Comparison of ENCODE assay signal across 1 cellular context in genomic region chr12:124392991-124393790, GRCh38.
A peak's percentile ranks its signal among the peaks of the same experiment; 100 is the strongest.
TF ChIP-seq lines count a peak whose summit lies in the region.

No MANE protein-coding gene starts in this region.

TF ChIP-seq in HEK293, 187 proteins besides CTCF, POLR2A, EP300 and RAD21 (continued from another document and continues in another):
- TF ChIP-seq, protein P1, sequence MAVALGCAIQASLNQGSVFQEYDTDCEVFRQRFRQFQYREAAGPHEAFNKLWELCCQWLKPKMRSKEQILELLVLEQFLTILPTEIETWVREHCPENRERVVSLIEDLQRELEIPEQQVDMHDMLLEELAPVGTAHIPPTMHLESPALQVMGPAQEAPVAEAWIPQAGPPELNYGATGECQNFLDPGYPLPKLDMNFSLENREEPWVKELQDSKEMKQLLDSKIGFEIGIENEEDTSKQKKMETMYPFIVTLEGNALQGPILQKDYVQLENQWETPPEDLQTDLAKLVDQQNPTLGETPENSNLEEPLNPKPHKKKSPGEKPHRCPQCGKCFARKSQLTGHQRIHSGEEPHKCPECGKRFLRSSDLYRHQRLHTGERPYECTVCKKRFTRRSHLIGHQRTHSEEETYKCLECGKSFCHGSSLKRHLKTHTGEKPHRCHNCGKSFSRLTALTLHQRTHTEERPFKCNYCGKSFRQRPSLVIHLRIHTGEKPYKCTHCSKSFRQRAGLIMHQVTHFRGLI (tag by site-specific recombination; IDR thresholded peaks at IDR 0.05): no peak
- TF ChIP-seq TRIM28 (IDR thresholded peaks at IDR 0.05; ENCODE audit: borderline replicate concordance, low read length) (no peak), PRDM10 (tag by site-specific recombination; IDR thresholded peaks at IDR 0.05) (0 out of 2 replicates have a peak, but pooled peaks have one; percentile 5), ZBTB8A (tag by site-specific recombination; IDR thresholded peaks at IDR 0.05) (no peak), ZNF558 (tag by site-specific recombination; IDR thresholded peaks at IDR 0.05) (no peak), GLIS2 (tag by site-specific recombination; IDR thresholded peaks at IDR 0.05) (no peak), SCRT2 (tag by site-specific recombination; IDR thresholded peaks at IDR 0.05) (peak; percentile 63), ZNF660 (tag by site-specific recombination; IDR thresholded peaks at IDR 0.05) (no peak), SCRT1 (tag by site-specific recombination; IDR thresholded peaks at IDR 0.05; ENCODE audit: borderline replicate concordance) (peak; percentile 43; the same call in 1 of the 2 replicates), ZNF423 (tag by site-specific recombination; IDR thresholded peaks at IDR 0.05) (no peak), ZNF350 (tag by site-specific recombination; IDR thresholded peaks at IDR 0.05) (no peak), KLF8 (tag by site-specific recombination; IDR thresholded peaks at IDR 0.05) (no peak), RBAK (tag by site-specific recombination; IDR thresholded peaks at IDR 0.05) (no peak), GLIS1 (tag by site-specific recombination; IDR thresholded peaks at IDR 0.05) (0 out of 2 replicates have a peak, but pooled peaks have one; percentile 13), ZNF404 (tag by site-specific recombination; IDR thresholded peaks at IDR 0.05) (no peak), ZNF302 (tag by site-specific recombination; IDR thresholded peaks at IDR 0.05; ENCODE audit: low read depth) (no peak), ZNF600 (tag by site-specific recombination; IDR thresholded peaks at IDR 0.05) (peak; percentile 76), ZNF335 (tag by site-specific recombination; conservative IDR thresholded peaks at IDR 0.05) (no peak), OSR2 (tag by site-specific recombination; IDR thresholded peaks at IDR 0.05) (peak; percentile 68), ZSCAN16 (tag by site-specific recombination; IDR thresholded peaks at IDR 0.05) (no peak), ZBTB17 (tag by site-specific recombination; IDR thresholded peaks at IDR 0.05) (peak; percentile 22; the same call in 1 of the 2 replicates), ZNF175 (tag by site-specific recombination; IDR thresholded peaks at IDR 0.05) (no peak), ZIC2 (tag by site-specific recombination; IDR thresholded peaks at IDR 0.05) (peak; percentile 82), KLF1 (tag by site-specific recombination; IDR thresholded peaks at IDR 0.05) (peak; percentile 29; the same call in 1 of the 2 replicates), ZNF169 (tag by site-specific recombination; IDR thresholded peaks at IDR 0.05) (no peak), BCL11A (tag by site-specific recombination; IDR thresholded peaks at IDR 0.05; ENCODE audit: low read depth) (no peak), ZNF585B (tag by site-specific recombination; IDR thresholded peaks at IDR 0.05) (no peak), ZNF677 (tag by site-specific recombination; IDR thresholded peaks at IDR 0.05) (no peak), KLF7 (tag by site-specific recombination; IDR thresholded peaks at IDR 0.05; ENCODE audit: borderline replicate concordance) (no peak), ZNF560 (tag by site-specific recombination; IDR thresholded peaks at IDR 0.05; ENCODE audit: borderline replicate concordance) (no peak), ZNF19 (tag by site-specific recombination; IDR thresholded peaks at IDR 0.05; ENCODE audit: low read depth) (no peak), SP2 (tag by site-specific recombination; IDR thresholded peaks at IDR 0.05) (peak; percentile 31), ZNF223 (tag by site-specific recombination; IDR thresholded peaks at IDR 0.05) (no peak), FEZF1 (tag by site-specific recombination; IDR thresholded peaks at IDR 0.05) (peak; percentile 54), OVOL3 (tag by site-specific recombination; IDR thresholded peaks at IDR 0.05) (no peak), ZNF837 (tag by site-specific recombination; IDR thresholded peaks at IDR 0.05) (no peak), TCF7L2 (IDR thresholded peaks at IDR 0.05; ENCODE audit: borderline replicate concordance, low read depth, low read length) (no peak), MZF1 (tag by site-specific recombination; IDR thresholded peaks at IDR 0.05; ENCODE audit: borderline replicate concordance) (no peak), ZNF292 (tag by site-specific recombination; IDR thresholded peaks at IDR 0.05; ENCODE audit: borderline replicate concordance, low read depth) (no peak), ZNF777 (tag by site-specific recombination; IDR thresholded peaks at IDR 0.05; ENCODE audit: borderline replicate concordance) (no peak), ZNF473 (tag by site-specific recombination; IDR thresholded peaks at IDR 0.05) (no peak), EGR2 (tag by site-specific recombination; IDR thresholded peaks at IDR 0.05; ENCODE audit: low read depth) (0 out of 2 replicates have a peak, but pooled peaks have one; percentile 5), ZNF654 (tag by site-specific recombination; IDR thresholded peaks at IDR 0.05; ENCODE audit: low read depth) (no peak), ZNF2 (tag by site-specific recombination; IDR thresholded peaks at IDR 0.05) (no peak), ZNF843 (tag by site-specific recombination; IDR thresholded peaks at IDR 0.05) (no peak)
- TF ChIP-seq, protein P2, sequence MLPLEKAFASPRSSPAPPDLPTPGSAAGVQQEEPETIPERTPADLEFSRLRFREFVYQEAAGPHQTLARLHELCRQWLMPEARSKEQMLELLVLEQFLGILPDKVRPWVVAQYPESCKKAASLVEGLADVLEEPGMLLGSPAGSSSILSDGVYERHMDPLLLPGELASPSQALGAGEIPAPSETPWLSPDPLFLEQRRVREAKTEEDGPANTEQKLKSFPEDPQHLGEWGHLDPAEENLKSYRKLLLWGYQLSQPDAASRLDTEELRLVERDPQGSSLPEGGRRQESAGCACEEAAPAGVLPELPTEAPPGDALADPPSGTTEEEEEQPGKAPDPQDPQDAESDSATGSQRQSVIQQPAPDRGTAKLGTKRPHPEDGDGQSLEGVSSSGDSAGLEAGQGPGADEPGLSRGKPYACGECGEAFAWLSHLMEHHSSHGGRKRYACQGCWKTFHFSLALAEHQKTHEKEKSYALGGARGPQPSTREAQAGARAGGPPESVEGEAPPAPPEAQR (tag by site-specific recombination; IDR thresholded peaks at IDR 0.05): no peak
- TF ChIP-seq, protein P3, sequence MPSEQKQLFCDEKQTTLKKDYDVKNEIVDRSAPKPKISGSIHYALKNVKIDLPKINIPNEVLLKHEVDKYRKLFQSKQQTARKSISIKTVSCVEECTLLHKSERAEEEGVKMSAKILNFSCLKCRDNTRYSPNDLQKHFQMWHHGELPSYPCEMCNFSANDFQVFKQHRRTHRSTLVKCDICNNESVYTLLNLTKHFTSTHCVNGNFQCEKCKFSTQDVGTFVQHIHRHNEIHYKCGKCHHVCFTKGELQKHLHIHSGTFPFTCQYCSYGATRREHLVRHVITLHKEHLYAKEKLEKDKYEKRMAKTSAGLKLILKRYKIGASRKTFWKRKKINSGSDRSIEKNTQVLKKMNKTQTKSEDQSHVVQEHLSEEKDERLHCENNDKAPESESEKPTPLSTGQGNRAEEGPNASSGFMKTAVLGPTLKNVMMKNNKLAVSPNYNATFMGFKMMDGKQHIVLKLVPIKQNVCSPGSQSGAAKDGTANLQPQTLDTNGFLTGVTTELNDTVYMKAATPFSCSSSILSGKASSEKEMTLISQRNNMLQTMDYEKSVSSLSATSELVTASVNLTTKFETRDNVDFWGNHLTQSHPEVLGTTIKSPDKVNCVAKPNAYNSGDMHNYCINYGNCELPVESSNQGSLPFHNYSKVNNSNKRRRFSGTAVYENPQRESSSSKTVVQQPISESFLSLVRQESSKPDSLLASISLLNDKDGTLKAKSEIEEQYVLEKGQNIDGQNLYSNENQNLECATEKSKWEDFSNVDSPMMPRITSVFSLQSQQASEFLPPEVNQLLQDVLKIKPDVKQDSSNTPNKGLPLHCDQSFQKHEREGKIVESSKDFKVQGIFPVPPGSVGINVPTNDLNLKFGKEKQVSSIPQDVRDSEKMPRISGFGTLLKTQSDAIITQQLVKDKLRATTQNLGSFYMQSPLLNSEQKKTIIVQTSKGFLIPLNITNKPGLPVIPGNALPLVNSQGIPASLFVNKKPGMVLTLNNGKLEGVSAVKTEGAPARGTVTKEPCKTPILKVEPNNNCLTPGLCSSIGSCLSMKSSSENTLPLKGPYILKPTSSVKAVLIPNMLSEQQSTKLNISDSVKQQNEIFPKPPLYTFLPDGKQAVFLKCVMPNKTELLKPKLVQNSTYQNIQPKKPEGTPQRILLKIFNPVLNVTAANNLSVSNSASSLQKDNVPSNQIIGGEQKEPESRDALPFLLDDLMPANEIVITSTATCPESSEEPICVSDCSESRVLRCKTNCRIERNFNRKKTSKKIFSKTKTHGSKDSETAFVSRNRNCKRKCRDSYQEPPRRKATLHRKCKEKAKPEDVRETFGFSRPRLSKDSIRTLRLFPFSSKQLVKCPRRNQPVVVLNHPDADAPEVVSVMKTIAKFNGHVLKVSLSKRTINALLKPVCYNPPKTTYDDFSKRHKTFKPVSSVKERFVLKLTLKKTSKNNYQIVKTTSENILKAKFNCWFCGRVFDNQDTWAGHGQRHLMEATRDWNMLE (tag by site-specific recombination; conservative IDR thresholded peaks at IDR 0.05; ENCODE audit: low read depth): no peak
- TF ChIP-seq, protein P4, sequence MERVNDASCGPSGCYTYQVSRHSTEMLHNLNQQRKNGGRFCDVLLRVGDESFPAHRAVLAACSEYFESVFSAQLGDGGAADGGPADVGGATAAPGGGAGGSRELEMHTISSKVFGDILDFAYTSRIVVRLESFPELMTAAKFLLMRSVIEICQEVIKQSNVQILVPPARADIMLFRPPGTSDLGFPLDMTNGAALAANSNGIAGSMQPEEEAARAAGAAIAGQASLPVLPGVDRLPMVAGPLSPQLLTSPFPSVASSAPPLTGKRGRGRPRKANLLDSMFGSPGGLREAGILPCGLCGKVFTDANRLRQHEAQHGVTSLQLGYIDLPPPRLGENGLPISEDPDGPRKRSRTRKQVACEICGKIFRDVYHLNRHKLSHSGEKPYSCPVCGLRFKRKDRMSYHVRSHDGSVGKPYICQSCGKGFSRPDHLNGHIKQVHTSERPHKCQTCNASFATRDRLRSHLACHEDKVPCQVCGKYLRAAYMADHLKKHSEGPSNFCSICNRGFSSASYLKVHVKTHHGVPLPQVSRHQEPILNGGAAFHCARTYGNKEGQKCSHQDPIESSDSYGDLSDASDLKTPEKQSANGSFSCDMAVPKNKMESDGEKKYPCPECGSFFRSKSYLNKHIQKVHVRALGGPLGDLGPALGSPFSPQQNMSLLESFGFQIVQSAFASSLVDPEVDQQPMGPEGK (tag by site-specific recombination; IDR thresholded peaks at IDR 0.05): peak; percentile 15; the same call in 1 of the 2 replicates
- TF ChIP-seq, protein P5, sequence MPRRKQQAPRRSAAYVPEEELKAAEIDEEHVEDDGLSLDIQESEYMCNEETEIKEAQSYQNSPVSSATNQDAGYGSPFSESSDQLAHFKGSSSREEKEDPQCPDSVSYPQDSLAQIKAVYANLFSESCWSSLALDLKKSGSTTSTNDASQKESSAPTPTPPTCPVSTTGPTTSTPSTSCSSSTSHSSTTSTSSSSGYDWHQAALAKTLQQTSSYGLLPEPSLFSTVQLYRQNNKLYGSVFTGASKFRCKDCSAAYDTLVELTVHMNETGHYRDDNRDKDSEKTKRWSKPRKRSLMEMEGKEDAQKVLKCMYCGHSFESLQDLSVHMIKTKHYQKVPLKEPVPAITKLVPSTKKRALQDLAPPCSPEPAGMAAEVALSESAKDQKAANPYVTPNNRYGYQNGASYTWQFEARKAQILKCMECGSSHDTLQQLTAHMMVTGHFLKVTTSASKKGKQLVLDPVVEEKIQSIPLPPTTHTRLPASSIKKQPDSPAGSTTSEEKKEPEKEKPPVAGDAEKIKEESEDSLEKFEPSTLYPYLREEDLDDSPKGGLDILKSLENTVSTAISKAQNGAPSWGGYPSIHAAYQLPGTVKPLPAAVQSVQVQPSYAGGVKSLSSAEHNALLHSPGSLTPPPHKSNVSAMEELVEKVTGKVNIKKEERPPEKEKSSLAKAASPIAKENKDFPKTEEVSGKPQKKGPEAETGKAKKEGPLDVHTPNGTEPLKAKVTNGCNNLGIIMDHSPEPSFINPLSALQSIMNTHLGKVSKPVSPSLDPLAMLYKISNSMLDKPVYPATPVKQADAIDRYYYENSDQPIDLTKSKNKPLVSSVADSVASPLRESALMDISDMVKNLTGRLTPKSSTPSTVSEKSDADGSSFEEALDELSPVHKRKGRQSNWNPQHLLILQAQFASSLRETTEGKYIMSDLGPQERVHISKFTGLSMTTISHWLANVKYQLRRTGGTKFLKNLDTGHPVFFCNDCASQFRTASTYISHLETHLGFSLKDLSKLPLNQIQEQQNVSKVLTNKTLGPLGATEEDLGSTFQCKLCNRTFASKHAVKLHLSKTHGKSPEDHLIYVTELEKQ (tag by site-specific recombination; IDR thresholded peaks at IDR 0.05; ENCODE audit: borderline replicate concordance): no peak
- TF ChIP-seq, protein P6, sequence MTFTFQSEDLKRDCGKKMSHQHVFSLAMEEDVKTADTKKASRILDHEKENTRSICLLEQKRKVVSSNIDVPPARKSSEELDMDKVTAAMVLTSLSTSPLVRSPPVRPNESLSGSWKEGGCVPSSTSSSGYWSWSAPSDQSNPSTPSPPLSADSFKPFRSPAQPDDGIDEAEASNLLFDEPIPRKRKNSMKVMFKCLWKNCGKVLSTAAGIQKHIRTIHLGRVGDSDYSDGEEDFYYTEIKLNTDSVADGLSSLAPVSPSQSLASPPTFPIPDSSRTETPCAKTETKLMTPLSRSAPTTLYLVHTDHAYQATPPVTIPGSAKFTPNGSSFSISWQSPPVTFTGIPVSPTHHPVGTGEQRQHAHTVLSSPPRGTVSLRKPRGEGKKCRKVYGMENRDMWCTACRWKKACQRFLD (tag by site-specific recombination; IDR thresholded peaks at IDR 0.05): no peak
